8 cellular contexts compared by ENCODE assay signal in the genomic region with DNA sequence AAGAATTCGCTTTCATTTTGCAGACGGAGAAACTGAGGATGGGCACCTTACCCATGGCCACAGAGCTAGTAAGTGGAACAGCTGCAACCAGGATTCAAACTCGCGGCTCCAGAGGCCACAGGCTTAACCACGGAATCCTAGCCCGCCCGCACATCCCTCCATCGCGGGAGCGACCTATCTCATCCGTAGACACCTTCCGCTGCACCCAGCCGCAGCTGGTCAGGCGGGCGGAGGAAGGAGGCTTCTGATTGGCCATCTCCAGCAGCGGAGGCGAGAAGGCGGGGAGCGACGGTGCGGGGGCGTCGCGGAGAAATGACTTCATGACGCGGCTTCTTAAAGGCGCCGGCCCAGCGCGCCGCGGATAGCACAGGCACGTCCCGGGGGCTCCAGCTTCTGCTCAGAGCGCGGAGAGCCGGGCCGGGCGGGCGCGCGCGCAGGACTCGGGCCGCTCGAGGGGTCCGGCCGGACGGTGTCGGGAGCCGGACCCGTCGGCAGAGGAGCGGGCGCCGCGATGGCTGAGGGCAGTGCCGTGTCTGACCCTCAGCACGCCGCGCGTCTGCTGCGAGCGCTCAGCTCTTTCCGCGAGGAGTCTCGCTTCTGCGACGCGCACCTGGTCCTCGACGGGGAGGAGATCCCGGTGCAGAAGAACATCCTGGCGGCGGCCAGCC. TPM values are rescaled to one million over a fixed set of nuclear protein-coding genes. Genes with fewer than 3 reads are reported as not detected.
DNase-seq lines count a peak whose midpoint lies in the region; ATAC-seq and TF ChIP-seq lines count a peak whose summit lies in the region.

A gene with protein sequence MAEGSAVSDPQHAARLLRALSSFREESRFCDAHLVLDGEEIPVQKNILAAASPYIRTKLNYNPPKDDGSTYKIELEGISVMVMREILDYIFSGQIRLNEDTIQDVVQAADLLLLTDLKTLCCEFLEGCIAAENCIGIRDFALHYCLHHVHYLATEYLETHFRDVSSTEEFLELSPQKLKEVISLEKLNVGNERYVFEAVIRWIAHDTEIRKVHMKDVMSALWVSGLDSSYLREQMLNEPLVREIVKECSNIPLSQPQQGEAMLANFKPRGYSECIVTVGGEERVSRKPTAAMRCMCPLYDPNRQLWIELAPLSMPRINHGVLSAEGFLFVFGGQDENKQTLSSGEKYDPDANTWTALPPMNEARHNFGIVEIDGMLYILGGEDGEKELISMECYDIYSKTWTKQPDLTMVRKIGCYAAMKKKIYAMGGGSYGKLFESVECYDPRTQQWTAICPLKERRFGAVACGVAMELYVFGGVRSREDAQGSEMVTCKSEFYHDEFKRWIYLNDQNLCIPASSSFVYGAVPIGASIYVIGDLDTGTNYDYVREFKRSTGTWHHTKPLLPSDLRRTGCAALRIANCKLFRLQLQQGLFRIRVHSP (plus strand): TSS at position 360 of the 668 bp plus-strand sequence. CDS start 152 bp downstream, at position 512.

- no peak for TF ChIP-seq CTCF in CD4-positive, alpha-beta T cell (IDR thresholded peaks at IDR 0.05)
- TF ChIP-seq CTCF in dorsolateral prefrontal cortex (IDR thresholded peaks at IDR 0.05 in 54 of 56, conservative IDR thresholded peaks at IDR 0.05 in 2 of 56; ENCODE audit: low read depth in 1 of 56, partially characterized antibody in 56 of 56) (peak in 36 of 56 donors; percentile 5 to 59 (median 23)), liver (IDR thresholded peaks at IDR 0.05; ENCODE audit: low read depth, low read length, missing input control) (no peak)

- CTCF ChIA-PET in CD4-positive, alpha-beta T cell (lab: Charles Lee) = interaction anchor here (0.8 kb wide), 1 partner anchor 416 kb away, joined by 3 read pairs; no protein-coding TSS in a partner anchor
- CTCF ChIA-PET in activated CD4-positive, alpha-beta memory T cell treated with anti-CD3 and anti-CD28 coated beads, Interleukin-2, amount 10 ng/mL, durations not matched to agents 7 days and 5 days (lab: Charles Lee) = interaction anchor here (0.6 to 1.5 kb wide), 4 partner anchors 53 to 279 kb away, joined by 3 to 4 read pairs (median 4); a partner anchor contains a TSS

- H3K4me1 ChIP-seq in liver (ENCODE audit: control insufficient read depth in 4 of 4, insufficient read depth in 4 of 4, low read length in 3 of 4) = peaks cover 2 to 19% (median 17%) of the 10 kb centered on the region in 4 donors

- H3K9me3 ChIP-seq in CD4-positive, alpha-beta T cell (ENCODE audit: control insufficient read depth, low read length) = no peaks in the 10 kb centered on the region
- no peaks in the 10 kb centered on the region for H3K9me3 ChIP-seq in liver (ENCODE audit: control insufficient read depth in 4 of 4, low read length in 3 of 4)

- H3K27me3 ChIP-seq in CD4-positive, alpha-beta T cell (ENCODE audit: control insufficient read depth, insufficient read depth, low read length) = no peaks in the 10 kb centered on the region
- H3K27me3 ChIP-seq in dorsolateral prefrontal cortex = no peaks in the 10 kb centered on the region
- no peaks in the 10 kb centered on the region for H3K27me3 ChIP-seq in liver (ENCODE audit: control insufficient read depth in 4 of 4, insufficient read depth in 4 of 4, low read length in 3 of 4)

- under 1% methylated on average over 75 of the region's 75 CpGs for WGBS in liver

- no peak within 1 kb of the TSS for H3K27ac ChIP-seq in CD4-positive, alpha-beta T cell (ENCODE audit: low read depth, low read length)
- peak within 1 kb of the TSS in 57 of 59 donors; percentile 9 to 91 (median 77) for H3K27ac ChIP-seq in dorsolateral prefrontal cortex
- H3K27ac ChIP-seq in liver (ENCODE audit: low read depth in 1 of 2, low read length in 2 of 2) = peak within 1 kb of the TSS; percentile 87 to 89

- peak; percentile 85 to 92 (median 91) for DNase-seq in CD4-positive, alpha-beta T cell
- DNase-seq in NCI-H82 (lab: John Stamatoyannopoulos, UW) (peak; percentile 97), dorsolateral prefrontal cortex (peak; percentile 91 to 98 (median 96))
- peak; percentile 96 for DNase-seq in activated CD4-positive, alpha-beta memory T cell treated with anti-CD3 and anti-CD28 coated beads, Interleukin-2, amount 10 ng/mL, durations not matched to agents 7 days and 5 days
- DNase-seq in stimulated activated CD4-positive, alpha-beta T cell treated with anti-CD3 and anti-CD28 coated beads, Interleukin-4, amount 100 ng/mL, for 1 hour = peak; percentile 93

- H3K36me3 ChIP-seq in liver (ENCODE audit: control insufficient read depth in 4 of 4, insufficient read depth in 3 of 4, low read depth in 1 of 4, low read length in 3 of 4) = no peaks in the 10 kb centered on the region

- H3K4me3 ChIP-seq in dorsolateral prefrontal cortex (peak within 1 kb of the TSS; percentile 64 to 98 (median 88)), liver (ENCODE audit: low read depth in 1 of 3, low read length in 3 of 3) (peak within 1 kb of the TSS; percentile 66 to 95 (median 92))

- ATAC-seq in CD4-positive, alpha-beta T cell (ENCODE audit: poor library complexity) = peak; percentile 96
- ATAC-seq in GM19452 (IDR thresholded peaks at IDR 0.05; ENCODE audit: unreplicated experiment) (peak; percentile 87), HG03575 (IDR thresholded peaks at IDR 0.05; ENCODE audit: extremely low read depth, insufficient number of reproducible peaks, low FRiP score, unreplicated experiment) (peak; percentile 88)

- peak within 1 kb of the TSS; percentile 95 for H3K4me3 Mint-ChIP-seq in CD4-positive, alpha-beta T cell
- peak within 1 kb of the TSS; percentile 84 for H3K4me3 Mint-ChIP-seq in activated CD4-positive, alpha-beta memory T cell treated with anti-CD3 and anti-CD28 coated beads, Interleukin-2, amount 10 ng/mL, durations not matched to agents 7 days and 5 days

- POLR2A ChIA-PET in CD4-positive, alpha-beta T cell (lab: Charles Lee) = interaction anchor here (1.0 to 1.9 kb wide), 10 partner anchors 10 to 855 kb away, joined by 3 to 8 read pairs (median 6); a partner anchor contains a TSS
- POLR2A ChIA-PET in activated CD4-positive, alpha-beta memory T cell treated with anti-CD3 and anti-CD28 coated beads, Interleukin-2, amount 10 ng/mL, durations not matched to agents 7 days and 5 days (lab: Charles Lee) = interaction anchor here (0.6 to 1.5 kb wide), 13 partner anchors 48 to 479 kb away, joined by 3 to 10 read pairs (median 3); a partner anchor contains a TSS

- peaks cover 19% of the 10 kb centered on the region for H3K36me3 Mint-ChIP-seq in CD4-positive, alpha-beta T cell (ENCODE audit: low read depth)
- H3K36me3 Mint-ChIP-seq in activated CD4-positive, alpha-beta memory T cell treated with anti-CD3 and anti-CD28 coated beads, Interleukin-2, amount 10 ng/mL, durations not matched to agents 7 days and 5 days (ENCODE audit: low read depth) = peaks cover 5% of the 10 kb centered on the region

- H3K4me1 Mint-ChIP-seq in CD4-positive, alpha-beta T cell (ENCODE audit: low read depth) = peaks cover 62% of the 10 kb centered on the region
- peaks cover 45% of the 10 kb centered on the region for H3K4me1 Mint-ChIP-seq in activated CD4-positive, alpha-beta memory T cell treated with anti-CD3 and anti-CD28 coated beads, Interleukin-2, amount 10 ng/mL, durations not matched to agents 7 days and 5 days

- TF ChIP-seq RAD21 in liver (IDR thresholded peaks at IDR 0.05) = peak; percentile 34 to 39

- intact Hi-C loops in CD4-positive, alpha-beta T cell (cut with DNase I, micrococcal nuclease) = loop anchor here in 1 of 2 experiments (2.0 to 10.0 kb wide), 7 partner anchors 128 to 853 kb away; a partner anchor contains a TSS
- intact Hi-C loops in dorsolateral prefrontal cortex (cut with DNase I) = loop anchor here (5.0 to 10.0 kb wide), 5 partner anchors 110 to 282 kb away; a partner anchor contains a TSS

- peak within 1 kb of the TSS; percentile 71 to 72 for H3K9ac ChIP-seq in liver (ENCODE audit: low read depth in 1 of 2, low read length in 2 of 2)

- no peaks in the 10 kb centered on the region for H3K9me3 Mint-ChIP-seq in CD4-positive, alpha-beta T cell
- H3K9me3 Mint-ChIP-seq in activated CD4-positive, alpha-beta memory T cell treated with anti-CD3 and anti-CD28 coated beads, Interleukin-2, amount 10 ng/mL, durations not matched to agents 7 days and 5 days = no peaks in the 10 kb centered on the region

- H3K27me3 Mint-ChIP-seq in CD4-positive, alpha-beta T cell = no peaks in the 10 kb centered on the region
- H3K27me3 Mint-ChIP-seq in activated CD4-positive, alpha-beta memory T cell treated with anti-CD3 and anti-CD28 coated beads, Interleukin-2, amount 10 ng/mL, durations not matched to agents 7 days and 5 days = no peaks in the 10 kb centered on the region

- peak within 1 kb of the TSS; percentile 89 for H3K27ac Mint-ChIP-seq in CD4-positive, alpha-beta T cell
- H3K27ac Mint-ChIP-seq in activated CD4-positive, alpha-beta memory T cell treated with anti-CD3 and anti-CD28 coated beads, Interleukin-2, amount 10 ng/mL, durations not matched to agents 7 days and 5 days = peak within 1 kb of the TSS; percentile 76

TF ChIP-seq in liver, 16 proteins besides CTCF, POLR2A, EP300 and RAD21 (continues in another document):
- peak in 1 of 2 donors; percentile 84 for TF ChIP-seq GABPA (IDR thresholded peaks at IDR 0.05 in 1 of 2, conservative IDR thresholded peaks at IDR 0.05 in 1 of 2)

RNA-seq across cellular contexts. Expression of the gene that starts here (rescaled TPM):
- total RNA-seq in CD4-positive, alpha-beta T cell = 1 to 10 TPM; 4.5 to 4.7 TPM
- total RNA-seq in activated CD4-positive, alpha-beta memory T cell treated with anti-CD3 and anti-CD28 coated beads, Interleukin-2, amount 10 ng/mL, durations not matched to agents 7 days and 5 days = 1 to 10 TPM; 8.4 to 8.9 TPM
- 10 to 100 TPM; 31.2 to 66.5 (median 46.5) TPM for total RNA-seq in dorsolateral prefrontal cortex
- total RNA-seq in liver = 1 to 10 TPM; 2.3 to 5.5 TPM
- under 1 TPM; 0.33 to 0.61 TPM for polyA plus RNA-seq in liver

Comparison
In these comparisons a context has a peak if more than half of its experiments do, and no peak if none do; other contexts are left out.
1. CTCF ChIP-seq: peak in dorsolateral prefrontal cortex (36 of 56); none in CD4-positive, alpha-beta T cell (single experiment) and liver (single experiment).
2. Peak in every context shown above with its lines, with median percentiles within 50 percentile points of each other: ATAC-seq and DNase-seq.